Comparison of ENCODE assay signal across 8 cellular contexts in the genomic region with DNA sequence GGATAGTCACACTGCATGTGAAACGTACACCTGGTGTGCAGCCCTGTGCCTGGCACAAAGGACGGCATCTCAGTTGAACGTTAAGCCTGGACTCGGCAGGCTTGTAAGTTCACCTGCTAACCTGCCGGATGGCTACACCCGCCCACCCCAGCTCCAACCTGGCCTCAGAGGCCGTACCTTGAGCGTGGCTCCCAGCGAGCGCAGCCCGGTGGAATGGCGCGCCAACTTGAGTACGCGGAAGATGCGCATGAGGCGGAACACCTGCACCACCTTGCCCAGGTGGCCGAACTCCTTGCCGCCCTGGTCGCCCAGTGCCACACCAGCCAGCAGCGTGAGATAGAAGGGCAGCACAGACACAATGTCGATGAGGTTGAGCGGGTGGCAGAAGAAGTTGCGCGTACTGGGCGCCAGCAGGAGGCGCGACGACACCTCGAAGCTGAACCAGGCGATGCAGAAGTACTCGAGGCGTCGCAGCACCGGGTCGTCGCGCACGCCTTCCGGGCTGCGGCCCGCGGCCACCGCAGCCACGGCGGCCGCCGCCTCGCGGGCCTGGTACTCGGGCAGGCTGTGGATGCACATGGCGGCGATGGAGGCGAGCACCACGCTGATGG. TPM values are rescaled to one million over a fixed set of nuclear protein-coding genes. Genes with fewer than 3 reads are reported as not detected.
DNase-seq lines count a peak whose midpoint lies in the region; ATAC-seq and TF ChIP-seq lines count a peak whose summit lies in the region.

No MANE protein-coding gene starts in this region.

- peak; percentile 37 for ATAC-seq in GM23338
- ATAC-seq in HG03378 (IDR thresholded peaks at IDR 0.05; ENCODE audit: unreplicated experiment), result no peak
- ATAC-seq in HG03159 (IDR thresholded peaks at IDR 0.05; ENCODE audit: unreplicated experiment), result no peak
- ATAC-seq in GM18870 (IDR thresholded peaks at IDR 0.05; ENCODE audit: unreplicated experiment), result no peak

- H3K9me2 ChIP-seq in GM23338 (ENCODE audit: insufficient read depth), result no peaks in the 10 kb centered on the region

- H3K4me3 ChIP-seq in GM23338, result peak overlapping the region; percentile 45; the same call in 1 of the 2 replicates

- no peaks in the 10 kb centered on the region for H3K36me3 ChIP-seq in GM23338 (ENCODE audit: insufficient read depth)

- H3F3A ChIP-seq in GM23338 (replicated peaks; ENCODE audit: low read depth), result peaks cover 5% of the 10 kb centered on the region; the same call in 1 of the 2 replicates

- peak; percentile 33 to 63 for TF ChIP-seq CTCF in GM23338 (conservative IDR thresholded peaks at IDR 0.05; ENCODE audit: low read depth in 2 of 2)
- TF ChIP-seq CTCF in glutamatergic neuron (IDR thresholded peaks at IDR 0.05; ENCODE audit: partially characterized antibody, unreplicated experiment), result no peak

- no peak overlapping the region for H3K27ac ChIP-seq in GM23338 (ENCODE audit: low read depth)

- H3K4me1 Mint-ChIP-seq in GM23338 (peaks cover 6% of the 10 kb centered on the region; the same call in 2 of the 3 replicates), glutamatergic neuron (ENCODE audit: low read depth, unreplicated experiment) (no peaks in the 10 kb centered on the region)
- peaks cover 18% of the 10 kb centered on the region for H3K4me1 Mint-ChIP-seq in activated T-cell treated with anti-CD3 and anti-CD28 coated beads, Interleukin-2, amount 50 U/mL, for 24 hours (ENCODE audit: low read depth)

- H3K79me2 ChIP-seq in GM23338 (replicated peaks; ENCODE audit: insufficient read depth), result no peaks in the 10 kb centered on the region

- no peak overlapping the region for H3K27ac Mint-ChIP-seq in GM23338
- peak overlapping the region; percentile 75 for H3K27ac Mint-ChIP-seq in activated T-cell treated with anti-CD3 and anti-CD28 coated beads, Interleukin-2, amount 50 U/mL, for 24 hours
- no peak overlapping the region for H3K27ac Mint-ChIP-seq in glutamatergic neuron (ENCODE audit: unreplicated experiment)

- H3K4me3 Mint-ChIP-seq in GM23338 (peak overlapping the region; percentile 50), glutamatergic neuron (ENCODE audit: unreplicated experiment) (peak overlapping the region; percentile 46)
- peak overlapping the region; percentile 46 for H3K4me3 Mint-ChIP-seq in activated T-cell treated with anti-CD3 and anti-CD28 coated beads, Interleukin-2, amount 50 U/mL, for 24 hours

- H3K4me1 ChIP-seq in GM23338 (ENCODE audit: insufficient read depth), result peaks cover 5% of the 10 kb centered on the region; the same call in 1 of the 2 replicates

- H3K4me2 ChIP-seq in GM23338, result no peak overlapping the region

- H3K9me3 Mint-ChIP-seq in GM23338 (peaks cover 4% of the 10 kb centered on the region; the same call in 2 of the 3 replicates), glutamatergic neuron (ENCODE audit: unreplicated experiment) (peaks cover 2% of the 10 kb centered on the region)
- no peaks in the 10 kb centered on the region for H3K9me3 Mint-ChIP-seq in activated T-cell treated with anti-CD3 and anti-CD28 coated beads, Interleukin-2, amount 50 U/mL, for 24 hours

- H3K36me3 Mint-ChIP-seq in GM23338 (ENCODE audit: low read depth) (peaks cover 3% of the 10 kb centered on the region; the same call in 1 of the 3 replicates), glutamatergic neuron (ENCODE audit: unreplicated experiment) (no peaks in the 10 kb centered on the region)
- no peaks in the 10 kb centered on the region for H3K36me3 Mint-ChIP-seq in activated T-cell treated with anti-CD3 and anti-CD28 coated beads, Interleukin-2, amount 50 U/mL, for 24 hours (ENCODE audit: low read depth)

- DNase-seq in GM23338 (ENCODE audit: low spot score) (peak; percentile 72), glutamatergic neuron (no peak), HuH-7.5 (ENCODE audit: low spot score) (no peak)
- DNase-seq in activated T-cell treated with anti-CD3 and anti-CD28 coated beads, Interleukin-2, amount 50 U/mL, for 24 hours, result peak; percentile 66
- peak; percentile 48 for DNase-seq in stimulated activated CD4-positive, alpha-beta T cell treated with anti-CD3 and anti-CD28 coated beads, Interleukin-4, amount 100 ng/mL, for 1 hour

- peaks cover 55% of the 10 kb centered on the region for H3K27me3 ChIP-seq in GM23338 (ENCODE audit: insufficient read depth)

- H3K27me3 Mint-ChIP-seq in GM23338 (ENCODE audit: insufficient read depth, low read depth, poor library complexity) (peaks cover 42% of the 10 kb centered on the region), glutamatergic neuron (ENCODE audit: unreplicated experiment) (peaks cover 13% of the 10 kb centered on the region)
- peaks cover 53% of the 10 kb centered on the region for H3K27me3 Mint-ChIP-seq in activated T-cell treated with anti-CD3 and anti-CD28 coated beads, Interleukin-2, amount 50 U/mL, for 24 hours

- no peaks in the 10 kb centered on the region for H4K20me1 ChIP-seq in GM23338 (replicated peaks; ENCODE audit: insufficient read depth)

- peak overlapping the region; percentile 85 for H2AFZ ChIP-seq in GM23338

TF ChIP-seq in GM23338, 12 proteins besides CTCF, POLR2A, EP300 and RAD21:
- TF ChIP-seq CREB1 (CRISPR knock-in tag; IDR thresholded peaks at IDR 0.05; ENCODE audit: low read depth), result peak; percentile 20; the same call in 1 of the 2 replicates
- TF ChIP-seq JUNB (IDR thresholded peaks at IDR 0.05; ENCODE audit: unreplicated experiment), result no peak
- TF ChIP-seq, protein P1, sequence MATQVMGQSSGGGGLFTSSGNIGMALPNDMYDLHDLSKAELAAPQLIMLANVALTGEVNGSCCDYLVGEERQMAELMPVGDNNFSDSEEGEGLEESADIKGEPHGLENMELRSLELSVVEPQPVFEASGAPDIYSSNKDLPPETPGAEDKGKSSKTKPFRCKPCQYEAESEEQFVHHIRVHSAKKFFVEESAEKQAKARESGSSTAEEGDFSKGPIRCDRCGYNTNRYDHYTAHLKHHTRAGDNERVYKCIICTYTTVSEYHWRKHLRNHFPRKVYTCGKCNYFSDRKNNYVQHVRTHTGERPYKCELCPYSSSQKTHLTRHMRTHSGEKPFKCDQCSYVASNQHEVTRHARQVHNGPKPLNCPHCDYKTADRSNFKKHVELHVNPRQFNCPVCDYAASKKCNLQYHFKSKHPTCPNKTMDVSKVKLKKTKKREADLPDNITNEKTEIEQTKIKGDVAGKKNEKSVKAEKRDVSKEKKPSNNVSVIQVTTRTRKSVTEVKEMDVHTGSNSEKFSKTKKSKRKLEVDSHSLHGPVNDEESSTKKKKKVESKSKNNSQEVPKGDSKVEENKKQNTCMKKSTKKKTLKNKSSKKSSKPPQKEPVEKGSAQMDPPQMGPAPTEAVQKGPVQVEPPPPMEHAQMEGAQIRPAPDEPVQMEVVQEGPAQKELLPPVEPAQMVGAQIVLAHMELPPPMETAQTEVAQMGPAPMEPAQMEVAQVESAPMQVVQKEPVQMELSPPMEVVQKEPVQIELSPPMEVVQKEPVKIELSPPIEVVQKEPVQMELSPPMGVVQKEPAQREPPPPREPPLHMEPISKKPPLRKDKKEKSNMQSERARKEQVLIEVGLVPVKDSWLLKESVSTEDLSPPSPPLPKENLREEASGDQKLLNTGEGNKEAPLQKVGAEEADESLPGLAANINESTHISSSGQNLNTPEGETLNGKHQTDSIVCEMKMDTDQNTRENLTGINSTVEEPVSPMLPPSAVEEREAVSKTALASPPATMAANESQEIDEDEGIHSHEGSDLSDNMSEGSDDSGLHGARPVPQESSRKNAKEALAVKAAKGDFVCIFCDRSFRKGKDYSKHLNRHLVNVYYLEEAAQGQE (IDR thresholded peaks at IDR 0.05; ENCODE audit: unreplicated experiment), result no peak

RNA-seq across cellular contexts. Expression of gene KCNS1, which starts 3.3 kb away (rescaled TPM):
- 0.97 and 3.2 TPM in 2 replicates for total RNA-seq in GM23338 (2014; rRNA removed; shearing (Covaris generic))
- polyA plus RNA-seq in GM23338 (2016; fragmentation: Nextera tagmentation; extraction: Ambion mirVana), result 0.30 and 0.37 TPM in 2 replicates
- not detected for total RNA-seq in glutamatergic neuron (ENCODE audit: unreplicated experiment)

RNA-seq across cellular contexts. Expression of gene WFDC5, which starts 17.4 kb away (rescaled TPM):
- not detected in 2 replicates for total RNA-seq in GM23338 (2014; rRNA removed; shearing (Covaris generic))
- not detected in 2 replicates for polyA plus RNA-seq in GM23338 (2016; fragmentation: Nextera tagmentation; extraction: Ambion mirVana)
- total RNA-seq in glutamatergic neuron (ENCODE audit: unreplicated experiment), result not detected

RNA-seq across cellular contexts. Expression of gene WFDC12, which starts 26.7 kb away (rescaled TPM):
- not detected in 2 replicates for total RNA-seq in GM23338 (2014; rRNA removed; shearing (Covaris generic))
- polyA plus RNA-seq in GM23338 (2016; fragmentation: Nextera tagmentation; extraction: Ambion mirVana), result not detected in 2 replicates
- total RNA-seq in glutamatergic neuron (ENCODE audit: unreplicated experiment), result not detected

Comparison
In these comparisons a context has a peak if more than half of its experiments do, and no peak if none do; other contexts are left out.
1. DNase-seq: peak in GM23338 (single experiment), activated T-cell treated with anti-CD3 and anti-CD28 coated beads, Interleukin-2, amount 50 U/mL, for 24 hours (single experiment) and stimulated activated CD4-positive, alpha-beta T cell treated with anti-CD3 and anti-CD28 coated beads, Interleukin-4, amount 100 ng/mL, for 1 hour (single experiment); none in glutamatergic neuron (single experiment) and HuH-7.5 (single experiment).
2. Peak in every context shown above with its lines, with median percentiles within 50 percentile points of each other: H3K4me3 Mint-ChIP-seq.